8 cellular contexts compared by ENCODE assay signal in the genomic region with DNA sequence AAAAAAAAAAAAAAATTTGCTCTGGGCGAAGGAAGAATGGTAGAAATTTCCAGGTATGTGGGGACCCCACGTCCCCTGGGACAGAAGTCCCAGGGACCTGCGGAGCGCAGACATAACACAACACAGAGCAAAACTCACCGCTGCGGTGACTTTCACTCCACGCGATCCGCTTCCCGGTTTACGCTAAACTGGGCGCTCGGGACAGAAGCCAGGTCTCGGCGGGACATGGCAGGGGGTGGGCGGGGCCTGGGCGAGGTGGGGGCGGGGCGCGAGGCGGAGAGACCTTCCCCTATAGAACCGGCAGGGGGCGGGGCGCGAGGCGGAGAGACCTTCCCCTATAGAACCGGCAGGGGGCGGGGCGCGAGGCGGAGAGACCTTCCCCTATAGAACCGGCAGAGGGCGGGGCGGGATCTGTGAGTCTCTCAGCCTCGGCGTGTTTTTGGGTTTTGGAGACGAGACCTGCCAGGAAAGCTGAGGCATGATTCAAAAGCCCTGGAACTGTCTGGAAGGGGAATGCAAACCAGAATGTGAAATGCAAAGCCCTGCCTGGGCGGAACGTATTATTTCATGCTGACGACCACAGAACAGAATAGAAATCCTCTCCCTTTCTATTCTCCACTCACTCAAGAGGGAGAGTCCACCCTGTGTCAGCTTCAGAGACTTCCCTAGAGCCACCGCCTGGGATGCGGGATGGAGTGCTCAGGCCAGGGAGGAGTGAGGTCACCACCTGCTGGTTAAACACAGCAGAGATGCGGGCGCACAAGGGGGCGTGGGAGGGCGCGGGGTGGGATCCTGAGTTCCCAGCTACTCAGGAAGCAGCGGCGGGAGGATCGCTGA. TPM values are rescaled to one million over a fixed set of nuclear protein-coding genes. Genes with fewer than 3 reads are reported as not detected.
DNase-seq lines count a peak whose midpoint lies in the region; ATAC-seq and TF ChIP-seq lines count a peak whose summit lies in the region.

No MANE protein-coding gene starts in this region.

- peak; percentile 20 for DNase-seq in AG09309 (ENCODE audit: low read depth)
- peak; percentile 58 for DNase-seq in HPDE6-E6E7 (ENCODE audit: extremely low spot score)
- peak; percentile 57 to 77 (median 71) for DNase-seq in T-helper 2 cell
- DNase-seq in right atrium auricular region (ENCODE audit: low spot score), result peak; percentile 78
- peak; percentile 83 for DNase-seq in prostate gland (ENCODE audit: low spot score)
- DNase-seq in type B pancreatic cell (ENCODE audit: extremely low spot score, unreplicated experiment), result peak; percentile 93

- no peak for ATAC-seq in HG03342 (IDR thresholded peaks at IDR 0.05; ENCODE audit: unreplicated experiment)

- H3K4me1 ChIP-seq in right atrium auricular region (peaks cover 0 to 13% of the 10 kb centered on the region in 2 donors), prostate gland (replicated peaks) (no peaks in the 10 kb centered on the region)

- H3K4me3 ChIP-seq in AG09309 (ENCODE audit: control insufficient read depth, low read depth, low read length), result peak overlapping the region; percentile 51
- H3K4me3 ChIP-seq in right atrium auricular region, result peak overlapping the region; percentile 38 to 58
- peak overlapping the region; percentile 40 to 44 for H3K4me3 ChIP-seq in prostate gland

- under 1% methylated on average over 50 of the region's 50 CpGs for WGBS in prostate gland

- TF ChIP-seq POLR2A in prostate gland (IDR thresholded peaks at IDR 0.05), result peak; percentile 56

- H3K27ac ChIP-seq in angular gyrus (ENCODE audit: low read depth, low read length) (peak overlapping the region; percentile 48), right atrium auricular region (peak overlapping the region; percentile 60 to 73), prostate gland (peak overlapping the region; percentile 64 to 79)

- H3K36me3 Mint-ChIP-seq in type B pancreatic cell, result peaks cover 9% of the 10 kb centered on the region

- no peaks in the 10 kb centered on the region for H3K9me3 Mint-ChIP-seq in type B pancreatic cell

- peak overlapping the region; percentile 91 for H3K27ac Mint-ChIP-seq in type B pancreatic cell

- intact Hi-C loops in prostate gland (cut with DNase I), result no loop called here

- peaks cover 0 to 5% of the 10 kb centered on the region in 2 donors for H3K9me3 ChIP-seq in right atrium auricular region
- H3K9me3 ChIP-seq in prostate gland, result no peaks in the 10 kb centered on the region

- peak overlapping the region; percentile 92 for H3K4me3 Mint-ChIP-seq in type B pancreatic cell

- TF ChIP-seq CTCF in AG09309 (IDR thresholded peaks at IDR 0.05; ENCODE audit: control insufficient read depth, insufficient read depth, low read depth, low read length, missing control alignments), result peak; percentile 61
- TF ChIP-seq CTCF in right atrium auricular region (IDR thresholded peaks at IDR 0.05), result peak; percentile 79 to 84
- TF ChIP-seq CTCF in prostate gland (IDR thresholded peaks at IDR 0.05), result peak; percentile 43 to 77 (median 56)
- peak; percentile 90 for TF ChIP-seq CTCF in type B pancreatic cell (conservative IDR thresholded peaks at IDR 0.05)

- H3K27me3 Mint-ChIP-seq in type B pancreatic cell, result no peaks in the 10 kb centered on the region

- H3K4me1 Mint-ChIP-seq in type B pancreatic cell (ENCODE audit: unreplicated experiment), result peaks cover 18% of the 10 kb centered on the region

- H3K36me3 ChIP-seq in right atrium auricular region, result no peaks in the 10 kb centered on the region
- no peaks in the 10 kb centered on the region for H3K36me3 ChIP-seq in prostate gland

- H3K27me3 ChIP-seq in right atrium auricular region (no peaks in the 10 kb centered on the region), prostate gland (replicated peaks; ENCODE audit: insufficient read depth) (no peaks in the 10 kb centered on the region)

RNA-seq across cellular contexts. Expression of gene ERVV-1, which starts 20.2 kb away (rescaled TPM):
- not detected for total RNA-seq in right atrium auricular region
- total RNA-seq in prostate gland, result under 1 TPM in 1 of 2 donors, not detected in 1; 0.40 TPM
- total RNA-seq in type B pancreatic cell (ENCODE audit: low replicate concordance), result 0.17 and 0.50 TPM in 2 replicates

RNA-seq across cellular contexts. Expression of gene ZNF816, which starts 30.9 kb away (rescaled TPM):
- total RNA-seq in right atrium auricular region, result 1 to 10 TPM; 3.9 to 5.5 TPM
- 10 to 100 TPM; 15.8 to 31.8 TPM for total RNA-seq in prostate gland
- 17.2 and 18.1 TPM in 2 replicates for total RNA-seq in type B pancreatic cell (ENCODE audit: low replicate concordance)

RNA-seq across cellular contexts. Expression of gene ERVV-2, which starts 51.0 kb away (rescaled TPM):
- total RNA-seq in right atrium auricular region (not detected), prostate gland (not detected), type B pancreatic cell (ENCODE audit: low replicate concordance) (0.53 and 2.2 TPM in 2 replicates)

Comparison
In these comparisons a context has a peak if more than half of its experiments do, and no peak if none do; other contexts are left out.
1. DNase-seq: peak in every context shown above with its lines; median percentile 93 in type B pancreatic cell; 83 in prostate gland; 78 in right atrium auricular region; 71 in T-helper 2 cell; 58 in HPDE6-E6E7; 20 in AG09309.